8 cellular contexts compared by ENCODE assay signal in genomic region chr19:771332-771785, GRCh38. TPM values are rescaled to one million over a fixed set of nuclear protein-coding genes. Genes with fewer than 3 reads are reported as not detected.
DNase-seq lines count a peak whose midpoint lies in the region; ATAC-seq, FAIRE-seq and TF ChIP-seq lines count a peak whose summit lies in the region.

No MANE protein-coding gene starts in this region.

- H3K4me1 ChIP-seq in SJCRH30: no peaks in the 10 kb centered on the region

- H3K4me3 Mint-ChIP-seq in natural killer cell: no peak overlapping the region

- intact Hi-C loops in natural killer cell (cut with micrococcal nuclease): loop anchor here (2.0 to 10.0 kb wide), 2 partner anchors 149 to 213 kb away; partner anchors contain the start of gene WDR18

- H3K27me3 ChIP-seq in SJCRH30: peaks cover 5% of the 10 kb centered on the region; the same call in 1 of the 2 replicates

- no peak for TF ChIP-seq POLR2A in GM12892 (IDR thresholded peaks at IDR 0.05; ENCODE audit: low read depth, low read length)
- no peak for TF ChIP-seq POLR2A in GM12891 (IDR thresholded peaks at IDR 0.05; ENCODE audit: low read depth, low read length)

- H3K27ac Mint-ChIP-seq in natural killer cell: no peak overlapping the region

- no peak for FAIRE-seq in GM12892 (lab: Jason Lieb, UNC)
- no peak for FAIRE-seq in GM12891 (lab: Jason Lieb, UNC)

- no peaks in the 10 kb centered on the region for H3K36me3 Mint-ChIP-seq in natural killer cell

- no peaks in the 10 kb centered on the region for H3K9me3 ChIP-seq in SJCRH30 (replicated peaks)

- no peak for TF ChIP-seq CTCF in natural killer cell (IDR thresholded peaks at IDR 0.05)

- H3K27ac ChIP-seq in SJCRH30: no peak overlapping the region

- no peaks in the 10 kb centered on the region for H3K36me3 ChIP-seq in SJCRH30

- DNase-seq in 8988T: peak; percentile 77
- DNase-seq in GM12892 (ENCODE audit: insufficient read length): peak; percentile 57
- peak; percentile 64 to 67 for DNase-seq in SJCRH30
- peak; percentile 61 for DNase-seq in cerebellar cortex (ENCODE audit: low spot score)
- DNase-seq in natural killer cell: no peak
- DNase-seq in GM12891 (ENCODE audit: insufficient read length, low spot score): no peak

- peaks cover 0 to 2% of the 10 kb centered on the region in 2 donors for H3K27me3 Mint-ChIP-seq in natural killer cell (ENCODE audit: low read depth in 2 of 2)

- H3K4me3 ChIP-seq in SJCRH30: no peak overlapping the region

- H3K4me1 Mint-ChIP-seq in natural killer cell: no peaks in the 10 kb centered on the region

- peak in 2 of 3 donors; percentile 50 to 55 for ATAC-seq in natural killer cell
- no peak for ATAC-seq in HG02870 (IDR thresholded peaks at IDR 0.05; ENCODE audit: unreplicated experiment)
- no peak for ATAC-seq in GM21367 (IDR thresholded peaks at IDR 0.05; ENCODE audit: unreplicated experiment)

- no peaks in the 10 kb centered on the region for H3K9me3 Mint-ChIP-seq in natural killer cell

TF ChIP-seq in GM12891, 5 proteins besides CTCF, POLR2A, EP300 and RAD21:
- TF ChIP-seq TAF1 (IDR thresholded peaks at IDR 0.05; ENCODE audit: low read depth, low read length) (no peak), POLR2AphosphoS5 (IDR thresholded peaks at IDR 0.05; ENCODE audit: low read depth, low read length) (no peak)
TF ChIP-seq in GM12891: peak in this region for 0.

RNA-seq across cellular contexts. Expression of gene MISP, which starts 20.4 kb away (rescaled TPM):
- not detected for polyA plus RNA-seq in GM12892 (2012; ENCODE audit: missing spikeins)
- total RNA-seq in SJCRH30 (2014; rRNA removed; shearing (Covaris generic)): 0.18 and 0.41 TPM in 2 replicates
- not detected for total RNA-seq in natural killer cell
- polyA plus RNA-seq in GM12891 (2012; ENCODE audit: low read depth, missing spikeins): 0.03 TPM

RNA-seq across cellular contexts. Expression of gene PTBP1, which starts 25.9 kb away (rescaled TPM):
- polyA plus RNA-seq in GM12892 (2012; ENCODE audit: missing spikeins): 115 TPM
- 232 TPM in 2 replicates for total RNA-seq in SJCRH30 (2014; rRNA removed; shearing (Covaris generic))
- 100 to 1,000 TPM; 302 to 350 (median 345) TPM for total RNA-seq in natural killer cell
- 196 TPM for polyA plus RNA-seq in GM12891 (2012; ENCODE audit: low read depth, missing spikeins)

RNA-seq across cellular contexts. Expression of gene PLPPR3, which starts 50.4 kb away (rescaled TPM):
- polyA plus RNA-seq in GM12892 (2012; ENCODE audit: missing spikeins): not detected
- total RNA-seq in SJCRH30 (2014; rRNA removed; shearing (Covaris generic)): not detected in 2 replicates
- not detected for total RNA-seq in natural killer cell
- polyA plus RNA-seq in GM12891 (2012; ENCODE audit: low read depth, missing spikeins): 0.15 TPM

RNA-seq across cellular contexts. Expression of gene AZU1, which starts 56.3 kb away (rescaled TPM):
- not detected for polyA plus RNA-seq in GM12892 (2012; ENCODE audit: missing spikeins)
- total RNA-seq in SJCRH30 (2014; rRNA removed; shearing (Covaris generic)): not detected in 2 replicates
- total RNA-seq in natural killer cell: 1 to 10 TPM in 2 of 3 donors, under 1 TPM in 1; 0.87 to 2.5 (median 1.8) TPM
- 0.10 TPM for polyA plus RNA-seq in GM12891 (2012; ENCODE audit: low read depth, missing spikeins)

Comparison
In these comparisons a context has a peak if more than half of its experiments do, and no peak if none do; other contexts are left out.
1. DNase-seq: peak in 8988T (single experiment), GM12892 (single experiment), SJCRH30 (2 of 2) and cerebellar cortex (single experiment); none in natural killer cell (single experiment) and GM12891 (single experiment).
2. ATAC-seq: peak in natural killer cell (2 of 3); none in HG02870 (single experiment) and GM21367 (single experiment).